11 cellular contexts compared by ENCODE assay signal in genomic region chr13:36362251-36362650, GRCh38. TPM values are rescaled to one million over a fixed set of nuclear protein-coding genes. Genes with fewer than 3 reads are reported as not detected.
DNase-seq lines count a peak whose midpoint lies in the region; ATAC-seq, FAIRE-seq and TF ChIP-seq lines count a peak whose summit lies in the region.
"Had no signal": no experiment of that assay in that cellular context is flagged by ENCODE, and none has a peak within 500 bp of the region (broad histone marks: within the 10 kb centered on the region; RNA-seq: fewer than 3 reads in every experiment).

No MANE protein-coding gene starts in this region.

- no peak overlapping the region for H3K9ac ChIP-seq in SK-N-MC (ENCODE audit: insufficient read length)

- no peaks in the 10 kb centered on the region for H3K36me3 Mint-ChIP-seq in activated naive CD4-positive, alpha-beta T cell treated with anti-CD3 and anti-CD28 coated beads, Interleukin-2, amount 50 U/mL, for 72 hours

- no peak overlapping the region for H3K27ac Mint-ChIP-seq in activated naive CD4-positive, alpha-beta T cell treated with anti-CD3 and anti-CD28 coated beads, Interleukin-2, amount 50 U/mL, for 72 hours
- H3K27ac Mint-ChIP-seq: activated T-helper 1 cell treated with anti-CD3 and anti-CD28 coated beads, Interleukin-12 subunit alpha, Interleukin-12 subunit beta, Interleukin-2, Interleukin-4 antibody, amounts not matched to agents 30 ng/mL and 10 ng/mL and 1 ng/mL, durations not matched to agents 14 hours and 24 hours and 36 hours had no signal

- ATAC-seq in activated naive CD4-positive, alpha-beta T cell treated with anti-CD3 and anti-CD28 coated beads, Interleukin-2, amount 50 U/mL, for 72 hours: peak; percentile 63 to 94

- DNase-seq in activated naive CD4-positive, alpha-beta T cell treated with anti-CD3 and anti-CD28 coated beads, Interleukin-2, amount 50 U/mL, for 72 hours (ENCODE audit: low spot score in 2 of 2): no peak
- no peak for DNase-seq in activated naive CD4-positive, alpha-beta T cell treated with Interleukin-2 at 50 U/mL for 16 hours
- DNase-seq in SK-N-MC (ENCODE audit: low read depth, low spot score) (no peak), fibroblast of the aortic adventitia (ENCODE audit: low read depth) (peak; percentile 89), urothelium cell line (ENCODE audit: low spot score) (peak; percentile 32), SHP77 (lab: John Stamatoyannopoulos, UW) (no peak), NCI-H1417 (lab: John Stamatoyannopoulos, UW) (no peak), GM13976 (ENCODE audit: low spot score) (no peak)
- DNase-seq: BE2C, NCI-H748 treated with DMSO at 0.1 percent for 48 hours had no signal

- FAIRE-seq in urothelium cell line (lab: Jason Lieb, UNC): no peak

- TF ChIP-seq CTCF in fibroblast of the aortic adventitia (IDR thresholded peaks at IDR 0.05; ENCODE audit: insufficient read depth, low read length) (no peak), GM13976 (IDR thresholded peaks at IDR 0.05; ENCODE audit: borderline replicate concordance, control extremely low read depth, extremely low read depth, insufficient read depth, missing control alignments) (no peak)

- no peaks in the 10 kb centered on the region for H3K9me3 ChIP-seq in SK-N-MC (ENCODE audit: low read depth, low read length)
- H3K9me3 ChIP-seq: BE2C had no signal

- H3K36me3 ChIP-seq in SK-N-MC (ENCODE audit: insufficient read depth, low read length): peaks cover 7% of the 10 kb centered on the region; the same call in 1 of the 2 replicates
- H3K36me3 ChIP-seq: BE2C had no signal

- in situ Hi-C loops in GM13976 (cut with MboI; ENCODE audit: low sequenced_read_pairs, unreplicated experiment): no loop called here

- H3K27ac ChIP-seq in SK-N-MC: peak overlapping the region; percentile 49; the same call in 1 of the 2 replicates

- H3K4me3 ChIP-seq in SK-N-MC (no peak overlapping the region), fibroblast of the aortic adventitia (ENCODE audit: low read depth, low read length) (peak overlapping the region; percentile 19)

- H3K9me3 Mint-ChIP-seq in activated naive CD4-positive, alpha-beta T cell treated with anti-CD3 and anti-CD28 coated beads, Interleukin-2, amount 50 U/mL, for 72 hours: no peaks in the 10 kb centered on the region
- H3K9me3 Mint-ChIP-seq: activated T-helper 1 cell treated with anti-CD3 and anti-CD28 coated beads, Interleukin-12 subunit alpha, Interleukin-12 subunit beta, Interleukin-2, Interleukin-4 antibody, amounts not matched to agents 30 ng/mL and 10 ng/mL and 1 ng/mL, durations not matched to agents 14 hours and 24 hours and 36 hours had no signal

RNA-seq across cellular contexts. Expression of gene SPART, which starts 16.1 kb away (rescaled TPM):
- 10 to 100 TPM; 21.9 to 23.9 TPM for total RNA-seq in activated naive CD4-positive, alpha-beta T cell treated with anti-CD3 and anti-CD28 coated beads, Interleukin-2, amount 50 U/mL, for 72 hours
- total RNA-seq in fibroblast of the aortic adventitia (ENCODE audit: low replicate concordance): 62.7 and 95.4 TPM in 2 replicates

Comparison
In these comparisons a context has a peak if more than half of its experiments do, and no peak if none do; other contexts are left out.
1. DNase-seq: peak in fibroblast of the aortic adventitia (single experiment) and urothelium cell line (single experiment); none in activated naive CD4-positive, alpha-beta T cell treated with anti-CD3 and anti-CD28 coated beads, Interleukin-2, amount 50 U/mL, for 72 hours (0 of 2), activated naive CD4-positive, alpha-beta T cell treated with Interleukin-2 at 50 U/mL for 16 hours (single experiment), SK-N-MC (single experiment), SHP77 (0 of 2), NCI-H1417 (0 of 3) and GM13976 (single experiment).